ENCODE assay signal across 8 cellular contexts in genomic region chr1:62783736-62784508, GRCh38. TPM values are rescaled to one million over a fixed set of nuclear protein-coding genes. Genes with fewer than 3 reads are reported as not detected.
DNase-seq lines count a peak whose midpoint lies in the region; ATAC-seq, FAIRE-seq and TF ChIP-seq lines count a peak whose summit lies in the region.

Gene ATG4C (plus strand): TSS chr1:62784132. CDS start chr1:62803787, 19,655 bp downstream.

- H3K36me3 ChIP-seq in pancreas (no peaks in the 10 kb centered on the region), tibial artery (no peaks in the 10 kb centered on the region)

- ATAC-seq in HG02642 (IDR thresholded peaks at IDR 0.05; ENCODE audit: poor library complexity, unreplicated experiment), result peak; percentile 95
- peak; percentile 99 for ATAC-seq in activated naive CD8-positive, alpha-beta T cell treated with anti-CD3 and anti-CD28 coated beads, Interleukin-2, amount 10 ng/mL, durations not matched to agents 7 days and 5 days (ENCODE audit: low read depth)
- ATAC-seq in Right ventricle myocardium superior (ENCODE audit: poor library complexity), result peak; percentile 99
- ATAC-seq in pancreas, result peak; percentile 97 to 98 (median 98)

- peak; percentile 96 for FAIRE-seq in pancreas (lab: Jason Lieb, UNC)

- 0 to 1% methylated on average over 38 of the region's 38 CpGs for WGBS in pancreas, 2 donors

- POLR2A ChIA-PET in activated naive CD8-positive, alpha-beta T cell treated with anti-CD3 and anti-CD28 coated beads, Interleukin-2, amount 10 ng/mL, durations not matched to agents 7 days and 5 days (lab: Charles Lee), result interaction anchor here (0.7 to 1.3 kb wide), 2 partner anchors 85 to 348 kb away, joined by 3 to 6 read pairs; no protein-coding TSS in a partner anchor

- TF ChIP-seq CTCF in pancreas (IDR thresholded peaks at IDR 0.05) (no peak), tibial artery (IDR thresholded peaks at IDR 0.05) (no peak)

- peak; percentile 94 for DNase-seq in NCI-H1105 (lab: John Stamatoyannopoulos, UW)
- peak; percentile 89 for DNase-seq in SKM-1 (lab: John Stamatoyannopoulos, UW; ENCODE audit: unreplicated experiment)
- DNase-seq in activated naive CD8-positive, alpha-beta T cell treated with anti-CD3 and anti-CD28 coated beads, Interleukin-2, amount 10 ng/mL, durations not matched to agents 7 days and 5 days, result peak; percentile 89
- DNase-seq in Right ventricle myocardium superior, result peak; percentile 96
- peak; percentile 89 to 97 (median 94) for DNase-seq in pancreas
- peak; percentile 97 for DNase-seq in tibial artery

- intact Hi-C loops in Right ventricle myocardium superior (cut with DNase I) (no loop called here), pancreas (cut with DNase I) (no loop called here), tibial artery (cut with DNase I; ENCODE audit: low total_unique reads) (no loop called here)

- no peak within 1 kb of the TSS for H3K4me3 Mint-ChIP-seq in activated naive CD8-positive, alpha-beta T cell treated with anti-CD3 and anti-CD28 coated beads, Interleukin-2, amount 10 ng/mL, durations not matched to agents 7 days and 5 days

- H3K27me3 ChIP-seq in pancreas, result no peaks in the 10 kb centered on the region
- H3K27me3 ChIP-seq in tibial artery, result no peaks in the 10 kb centered on the region

- peak within 1 kb of the TSS; percentile 60 to 89 (median 77) for H3K27ac ChIP-seq in pancreas
- peak within 1 kb of the TSS; percentile 81 to 85 for H3K27ac ChIP-seq in tibial artery

- H3K9me3 ChIP-seq in pancreas (no peaks in the 10 kb centered on the region), tibial artery (no peaks in the 10 kb centered on the region)

- TF ChIP-seq POLR2A in GM10847 (IDR thresholded peaks at IDR 0.05; ENCODE audit: extremely low read depth, insufficient read length), result peak; percentile 82

- H3K4me1 Mint-ChIP-seq in activated naive CD8-positive, alpha-beta T cell treated with anti-CD3 and anti-CD28 coated beads, Interleukin-2, amount 10 ng/mL, durations not matched to agents 7 days and 5 days, result peaks cover 11% of the 10 kb centered on the region

- peaks cover 3% of the 10 kb centered on the region for H3K36me3 Mint-ChIP-seq in activated naive CD8-positive, alpha-beta T cell treated with anti-CD3 and anti-CD28 coated beads, Interleukin-2, amount 10 ng/mL, durations not matched to agents 7 days and 5 days

- H3K4me3 ChIP-seq in pancreas (peak within 1 kb of the TSS; percentile 51 to 81 (median 65)), tibial artery (peak within 1 kb of the TSS; percentile 63 to 73)

- H3K9me3 Mint-ChIP-seq in activated naive CD8-positive, alpha-beta T cell treated with anti-CD3 and anti-CD28 coated beads, Interleukin-2, amount 10 ng/mL, durations not matched to agents 7 days and 5 days, result no peaks in the 10 kb centered on the region

- peaks cover 5% of the 10 kb centered on the region for H3K27me3 Mint-ChIP-seq in activated naive CD8-positive, alpha-beta T cell treated with anti-CD3 and anti-CD28 coated beads, Interleukin-2, amount 10 ng/mL, durations not matched to agents 7 days and 5 days

- no peak within 1 kb of the TSS for H3K27ac Mint-ChIP-seq in activated naive CD8-positive, alpha-beta T cell treated with anti-CD3 and anti-CD28 coated beads, Interleukin-2, amount 10 ng/mL, durations not matched to agents 7 days and 5 days

- H3K4me1 ChIP-seq in pancreas (peaks cover 2 to 9% (median 9%) of the 10 kb centered on the region in 3 donors), tibial artery (peaks cover 0 to 15% (median 9%) of the 10 kb centered on the region in 4 donors)

RNA-seq across cellular contexts. Expression of gene ATG4C, which starts in this region (rescaled TPM):
- total RNA-seq in activated naive CD8-positive, alpha-beta T cell treated with anti-CD3 and anti-CD28 coated beads, Interleukin-2, amount 10 ng/mL, durations not matched to agents 7 days and 5 days, result 10 to 100 TPM; 12.9 to 17.2 TPM
- total RNA-seq in Right ventricle myocardium superior, result 11.5 TPM
- 10 to 100 TPM in 1 of 6 donors, 1 to 10 TPM in 5; 4.8 to 10.2 (median 6.6) TPM for total RNA-seq in pancreas
- 1 to 10 TPM; 2.3 to 3.9 TPM for polyA plus RNA-seq in pancreas

Comparison
In these comparisons a context has a peak if more than half of its experiments do, and no peak if none do; other contexts are left out.
1. Peak in every context shown above with its lines: DNase-seq, ATAC-seq, H3K4me3 ChIP-seq and H3K27ac ChIP-seq.